Comparison of ENCODE assay signal across 13 cellular contexts in genomic region chr3:43742935-43743334, GRCh38. TPM values are rescaled to one million over a fixed set of nuclear protein-coding genes. Genes with fewer than 3 reads are reported as not detected.
DNase-seq lines count a peak whose midpoint lies in the region; ATAC-seq and TF ChIP-seq lines count a peak whose summit lies in the region.
"Had no signal": no experiment of that assay in that cellular context is flagged by ENCODE, and none has a peak within 500 bp of the region (broad histone marks: within the 10 kb centered on the region; RNA-seq: fewer than 3 reads in every experiment).

No MANE protein-coding gene starts in this region.

- no peak overlapping the region for H3K27ac Mint-ChIP-seq in progenitor cell of endocrine pancreas
- H3K27ac Mint-ChIP-seq in activated T-helper 2 cell treated with anti-CD3 and anti-CD28 coated beads, Interferon-gamma antibody, Interleukin-2, Interleukin-4, amounts not matched to agents 10 μg/mL and 5 μg/mL and 100 μg/mL, durations not matched to agents 14 hours and 24 hours and 36 hours = no peak overlapping the region
- H3K27ac Mint-ChIP-seq in activated T-cell treated with anti-CD3 and anti-CD28 coated beads, Interleukin-2, amount 50 U/mL, for 72 hours = no peak overlapping the region

- H3K9me3 Mint-ChIP-seq in progenitor cell of endocrine pancreas (ENCODE audit: low read depth) = peaks cover 6% of the 10 kb centered on the region
- H3K9me3 Mint-ChIP-seq in activated T-helper 2 cell treated with anti-CD3 and anti-CD28 coated beads, Interferon-gamma antibody, Interleukin-2, Interleukin-4, amounts not matched to agents 10 μg/mL and 5 μg/mL and 100 μg/mL, durations not matched to agents 14 hours and 24 hours and 36 hours = peaks cover 6% of the 10 kb centered on the region
- H3K9me3 Mint-ChIP-seq in activated T-cell treated with anti-CD3 and anti-CD28 coated beads, Interleukin-2, amount 50 U/mL, for 72 hours = peaks cover 3 to 5% of the 10 kb centered on the region in 2 donors

- ATAC-seq in activated T-cell treated with anti-CD3 and anti-CD28 coated beads, Interleukin-2, amount 50 U/mL, for 72 hours (replicated peaks in 1 of 2) = no peak
- ATAC-seq: gastroesophageal sphincter had no signal

- TF ChIP-seq CTCF in fibroblast of mammary gland (conservative IDR thresholded peaks at IDR 0.05; ENCODE audit: control insufficient read depth, insufficient read depth, low read depth, low read length) = peak; percentile 52
- peak; percentile 20 for TF ChIP-seq CTCF in progenitor cell of endocrine pancreas (IDR thresholded peaks at IDR 0.05; ENCODE audit: unreplicated experiment)

- intact Hi-C loops in activated T-helper 2 cell treated with anti-CD3 and anti-CD28 coated beads, Interferon-gamma antibody, Interleukin-2, Interleukin-4, amounts not matched to agents 10 μg/mL and 5 μg/mL and 100 μg/mL, durations not matched to agents 14 hours and 24 hours and 36 hours (cut with micrococcal nuclease) = no loop called here

- H3K27me3 Mint-ChIP-seq in progenitor cell of endocrine pancreas = no peaks in the 10 kb centered on the region
- H3K27me3 Mint-ChIP-seq in activated T-helper 2 cell treated with anti-CD3 and anti-CD28 coated beads, Interferon-gamma antibody, Interleukin-2, Interleukin-4, amounts not matched to agents 10 μg/mL and 5 μg/mL and 100 μg/mL, durations not matched to agents 14 hours and 24 hours and 36 hours (ENCODE audit: low read depth) = peaks cover 3% of the 10 kb centered on the region
- no peaks in the 10 kb centered on the region for H3K27me3 Mint-ChIP-seq in activated T-cell treated with anti-CD3 and anti-CD28 coated beads, Interleukin-2, amount 50 U/mL, for 72 hours (ENCODE audit: low read depth)

- H3K4me3 Mint-ChIP-seq in progenitor cell of endocrine pancreas (ENCODE audit: low read depth) = no peak overlapping the region
- H3K4me3 Mint-ChIP-seq in activated T-helper 2 cell treated with anti-CD3 and anti-CD28 coated beads, Interferon-gamma antibody, Interleukin-2, Interleukin-4, amounts not matched to agents 10 μg/mL and 5 μg/mL and 100 μg/mL, durations not matched to agents 14 hours and 24 hours and 36 hours (ENCODE audit: low read depth) = no peak overlapping the region
- no peak overlapping the region for H3K4me3 Mint-ChIP-seq in activated T-cell treated with anti-CD3 and anti-CD28 coated beads, Interleukin-2, amount 50 U/mL, for 72 hours

- no peaks in the 10 kb centered on the region for H3K36me3 Mint-ChIP-seq in progenitor cell of endocrine pancreas (ENCODE audit: insufficient read depth)
- no peaks in the 10 kb centered on the region for H3K36me3 Mint-ChIP-seq in activated T-helper 2 cell treated with anti-CD3 and anti-CD28 coated beads, Interferon-gamma antibody, Interleukin-2, Interleukin-4, amounts not matched to agents 10 μg/mL and 5 μg/mL and 100 μg/mL, durations not matched to agents 14 hours and 24 hours and 36 hours (ENCODE audit: low read depth)
- H3K36me3 Mint-ChIP-seq in activated T-cell treated with anti-CD3 and anti-CD28 coated beads, Interleukin-2, amount 50 U/mL, for 72 hours (ENCODE audit: insufficient read depth in 2 of 2) = peaks cover 4 to 7% of the 10 kb centered on the region in 2 donors

- H3K4me3 ChIP-seq in fibroblast of mammary gland (ENCODE audit: control insufficient read depth, low read depth, low read length) = no peak overlapping the region
- H3K4me3 ChIP-seq: gastroesophageal sphincter, sigmoid colon had no signal

- H3K4me1 Mint-ChIP-seq in progenitor cell of endocrine pancreas (ENCODE audit: low read depth) = peaks cover 1% of the 10 kb centered on the region
- H3K4me1 Mint-ChIP-seq in activated T-helper 2 cell treated with anti-CD3 and anti-CD28 coated beads, Interferon-gamma antibody, Interleukin-2, Interleukin-4, amounts not matched to agents 10 μg/mL and 5 μg/mL and 100 μg/mL, durations not matched to agents 14 hours and 24 hours and 36 hours (ENCODE audit: low read depth) = no peaks in the 10 kb centered on the region
- no peaks in the 10 kb centered on the region for H3K4me1 Mint-ChIP-seq in activated T-cell treated with anti-CD3 and anti-CD28 coated beads, Interleukin-2, amount 50 U/mL, for 72 hours (ENCODE audit: low read depth)

- peak; percentile 45 for DNase-seq in GM03348 (ENCODE audit: low spot score)
- DNase-seq in RKO (ENCODE audit: low spot score) = peak; percentile 32
- peak; percentile 72 for DNase-seq in fibroblast of mammary gland (ENCODE audit: low read depth)
- no peak for DNase-seq in progenitor cell of endocrine pancreas (ENCODE audit: low spot score, unreplicated experiment)
- no peak for DNase-seq in activated T-helper 2 cell treated with anti-CD3 and anti-CD28 coated beads, Interferon-gamma antibody, Interleukin-2, Interleukin-4, amounts not matched to agents 10 μg/mL and 5 μg/mL and 100 μg/mL, durations not matched to agents 14 hours and 24 hours and 36 hours (ENCODE audit: low spot score)
- DNase-seq in NOMO-1 (lab: John Stamatoyannopoulos, UW; ENCODE audit: unreplicated experiment in 2 of 2) = no peak
- DNase-seq in SK-N-DZ (ENCODE audit: low spot score) = no peak
- DNase-seq in activated T-cell treated with anti-CD3 and anti-CD28 coated beads, Interleukin-2, amount 50 U/mL, for 72 hours = no peak
- DNase-seq: activated T-cell treated with anti-CD3 and anti-CD28 coated beads for 4 hours, DMS153, NCI-H2081, sigmoid colon had no signal

RNA-seq across cellular contexts. Expression of gene ABHD5, which starts 52.2 kb away (rescaled TPM):
- 12.3 and 14.8 TPM in 2 replicates for total RNA-seq in progenitor cell of endocrine pancreas
- 11.9 and 15.2 TPM in 2 replicates for total RNA-seq in activated T-helper 2 cell treated with anti-CD3 and anti-CD28 coated beads, Interferon-gamma antibody, Interleukin-2, Interleukin-4, amounts not matched to agents 10 μg/mL and 5 μg/mL and 100 μg/mL, durations not matched to agents 14 hours and 24 hours and 36 hours
- 8.7 and 10.4 TPM in 2 replicates for polyA plus RNA-seq in SK-N-DZ (2014; cell fraction: cytosol; rRNA removed)
- polyA plus RNA-seq in SK-N-DZ (2014; cell fraction: nucleus; rRNA removed) = 2.7 and 2.9 TPM in 2 replicates
- 10 to 100 TPM; 18.9 to 19.8 TPM for total RNA-seq in activated T-cell treated with anti-CD3 and anti-CD28 coated beads, Interleukin-2, amount 50 U/mL, for 72 hours

Comparison
In these comparisons a context has a peak if more than half of its experiments do, and no peak if none do; other contexts are left out.
1. DNase-seq: peak in GM03348 (single experiment), RKO (single experiment) and fibroblast of mammary gland (single experiment); none in progenitor cell of endocrine pancreas (single experiment), activated T-helper 2 cell treated with anti-CD3 and anti-CD28 coated beads, Interferon-gamma antibody, Interleukin-2, Interleukin-4, amounts not matched to agents 10 μg/mL and 5 μg/mL and 100 μg/mL, durations not matched to agents 14 hours and 24 hours and 36 hours (single experiment), NOMO-1 (0 of 2), SK-N-DZ (single experiment) and activated T-cell treated with anti-CD3 and anti-CD28 coated beads, Interleukin-2, amount 50 U/mL, for 72 hours (0 of 2).